In genomic region chr19:44212865-44213346, GRCh38 we compare ENCODE assay signal across 1 cellular context.
TF ChIP-seq lines count a peak whose summit lies in the region.

No MANE protein-coding gene starts in this region.

TF ChIP-seq in liver, 16 proteins besides CTCF, POLR2A, EP300 and RAD21 (continued from another document):
- TF ChIP-seq, protein P1, sequence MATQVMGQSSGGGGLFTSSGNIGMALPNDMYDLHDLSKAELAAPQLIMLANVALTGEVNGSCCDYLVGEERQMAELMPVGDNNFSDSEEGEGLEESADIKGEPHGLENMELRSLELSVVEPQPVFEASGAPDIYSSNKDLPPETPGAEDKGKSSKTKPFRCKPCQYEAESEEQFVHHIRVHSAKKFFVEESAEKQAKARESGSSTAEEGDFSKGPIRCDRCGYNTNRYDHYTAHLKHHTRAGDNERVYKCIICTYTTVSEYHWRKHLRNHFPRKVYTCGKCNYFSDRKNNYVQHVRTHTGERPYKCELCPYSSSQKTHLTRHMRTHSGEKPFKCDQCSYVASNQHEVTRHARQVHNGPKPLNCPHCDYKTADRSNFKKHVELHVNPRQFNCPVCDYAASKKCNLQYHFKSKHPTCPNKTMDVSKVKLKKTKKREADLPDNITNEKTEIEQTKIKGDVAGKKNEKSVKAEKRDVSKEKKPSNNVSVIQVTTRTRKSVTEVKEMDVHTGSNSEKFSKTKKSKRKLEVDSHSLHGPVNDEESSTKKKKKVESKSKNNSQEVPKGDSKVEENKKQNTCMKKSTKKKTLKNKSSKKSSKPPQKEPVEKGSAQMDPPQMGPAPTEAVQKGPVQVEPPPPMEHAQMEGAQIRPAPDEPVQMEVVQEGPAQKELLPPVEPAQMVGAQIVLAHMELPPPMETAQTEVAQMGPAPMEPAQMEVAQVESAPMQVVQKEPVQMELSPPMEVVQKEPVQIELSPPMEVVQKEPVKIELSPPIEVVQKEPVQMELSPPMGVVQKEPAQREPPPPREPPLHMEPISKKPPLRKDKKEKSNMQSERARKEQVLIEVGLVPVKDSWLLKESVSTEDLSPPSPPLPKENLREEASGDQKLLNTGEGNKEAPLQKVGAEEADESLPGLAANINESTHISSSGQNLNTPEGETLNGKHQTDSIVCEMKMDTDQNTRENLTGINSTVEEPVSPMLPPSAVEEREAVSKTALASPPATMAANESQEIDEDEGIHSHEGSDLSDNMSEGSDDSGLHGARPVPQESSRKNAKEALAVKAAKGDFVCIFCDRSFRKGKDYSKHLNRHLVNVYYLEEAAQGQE (IDR thresholded peaks at IDR 0.05) = no peak
- no peak for TF ChIP-seq FOXA2 (IDR thresholded peaks at IDR 0.05)
- TF ChIP-seq ZBTB33 (IDR thresholded peaks at IDR 0.05) = no peak
- no peak for TF ChIP-seq MAX (IDR thresholded peaks at IDR 0.05)
- no peak for TF ChIP-seq NR2F2 (IDR thresholded peaks at IDR 0.05)
- no peak for TF ChIP-seq YY1 (IDR thresholded peaks at IDR 0.05)
- TF ChIP-seq FOXA1 (IDR thresholded peaks at IDR 0.05) = no peak
